8 cellular contexts compared by ENCODE assay signal in genomic region chr3:138835177-138835757, GRCh38. TPM values are rescaled to one million over a fixed set of nuclear protein-coding genes. Genes with fewer than 3 reads are reported as not detected.
DNase-seq lines count a peak whose midpoint lies in the region; ATAC-seq and TF ChIP-seq lines count a peak whose summit lies in the region.

No MANE protein-coding gene starts in this region.

- no peaks in the 10 kb centered on the region for H3K9me3 ChIP-seq in mesodermal cell (ENCODE audit: control insufficient read depth, low read length)
- H3K9me3 ChIP-seq in aorta (ENCODE audit: control insufficient read depth, low read length), result no peaks in the 10 kb centered on the region

- H3K36me3 ChIP-seq in mesodermal cell (ENCODE audit: control insufficient read depth, insufficient read depth, low read length) (peaks cover 1% of the 10 kb centered on the region), aorta (ENCODE audit: control insufficient read depth in 1 of 2, insufficient read depth in 2 of 2, low read length in 1 of 2) (no peaks in the 10 kb centered on the region)

- TF ChIP-seq CTCF in LNCaP clone FGC (IDR thresholded peaks at IDR 0.05; ENCODE audit: control insufficient read depth, extremely low read depth, insufficient read depth) (no peak), choroid plexus epithelial cell (conservative IDR thresholded peaks at IDR 0.05; ENCODE audit: low read depth, low read length) (no peak)

- peak overlapping the region; percentile 95 for H3K27ac ChIP-seq in mesodermal cell (ENCODE audit: low read depth, low read length, severe bottlenecking)
- H3K27ac ChIP-seq in aorta (ENCODE audit: low read depth in 1 of 2, low read length in 2 of 2), result peak overlapping the region; percentile 96 to 97

- no peaks in the 10 kb centered on the region for H3K27me3 ChIP-seq in aorta (ENCODE audit: control insufficient read depth in 1 of 2, insufficient read depth in 2 of 2, low read length in 1 of 2)

- peak overlapping the region; percentile 76 for H3K4me3 ChIP-seq in LNCaP clone FGC (ENCODE audit: low read depth, low read length)
- peak overlapping the region; percentile 84 for H3K4me3 ChIP-seq in choroid plexus epithelial cell (ENCODE audit: low read depth, low read length)
- H3K4me3 ChIP-seq in mesodermal cell (ENCODE audit: extremely low read depth, insufficient read depth, low read length, poor library complexity, severe bottlenecking), result peak overlapping the region; percentile 65
- peak overlapping the region; percentile 75 for H3K4me3 ChIP-seq in aorta (ENCODE audit: low read length in 2 of 2)

- WGBS in mesodermal cell (ENCODE audit: insufficient coverage in 2 of 2), 2 experiments, result 12 to 16% methylated on average over 12 to 13 of the region's 15 CpGs
- 9% methylated on average over 15 of the region's 15 CpGs for WGBS in aorta, 2 donors

- peak; percentile 2 for ATAC-seq in GM19035 (IDR thresholded peaks at IDR 0.05; ENCODE audit: unreplicated experiment)
- ATAC-seq in aorta (ENCODE audit: low FRiP score), result peak; percentile 64
- no peak for ATAC-seq in HG02759 (IDR thresholded peaks at IDR 0.05; ENCODE audit: unreplicated experiment)
- ATAC-seq in GM21576 (IDR thresholded peaks at IDR 0.05; ENCODE audit: unreplicated experiment), result no peak

- H3K4me1 ChIP-seq in mesodermal cell (ENCODE audit: control insufficient read depth, insufficient read depth, low read length, poor library complexity, severe bottlenecking) (no peaks in the 10 kb centered on the region), aorta (ENCODE audit: control insufficient read depth in 1 of 2, insufficient read depth in 2 of 2, low read length in 2 of 2) (no peaks in the 10 kb centered on the region)

- DNase-seq in LNCaP clone FGC (ENCODE audit: low read depth), result no peak
- peak; percentile 39 for DNase-seq in choroid plexus epithelial cell (ENCODE audit: low read depth)
- DNase-seq in aorta, result no peak
- DNase-seq in NCI-H1436 (lab: John Stamatoyannopoulos, UW), result no peak

- intact Hi-C loops in aorta (cut with DNase I), result loop anchor here (2.0 to 5.0 kb wide), 3 partner anchors 80 to 243 kb away; partner anchors contain the start of gene CEP70 (in 1 of the 2)

RNA-seq across cellular contexts. Expression of gene PIK3CB, which starts 0.5 kb away (rescaled TPM):
- polyA plus RNA-seq in mesodermal cell (2013, experiment 1 of 2), result 12.8 TPM
- 11.5 TPM for polyA plus RNA-seq in mesodermal cell (2013, experiment 2 of 2)
- 10 to 100 TPM; 27.2 to 29.8 TPM for total RNA-seq in aorta
- 10 to 100 TPM in 1 of 2 donors, 1 to 10 TPM in 1; 8.0 to 11.3 TPM for polyA plus RNA-seq in aorta

Comparison
In these comparisons a context has a peak if more than half of its experiments do, and no peak if none do; other contexts are left out.
1. ATAC-seq: peak in GM19035 (single experiment) and aorta (single experiment); none in HG02759 (single experiment) and GM21576 (single experiment).
2. Peak in every context shown above with its lines, with median percentiles within 50 percentile points of each other: H3K4me3 ChIP-seq.